Comparison of ENCODE assay signal across 11 cellular contexts in the genomic region with DNA sequence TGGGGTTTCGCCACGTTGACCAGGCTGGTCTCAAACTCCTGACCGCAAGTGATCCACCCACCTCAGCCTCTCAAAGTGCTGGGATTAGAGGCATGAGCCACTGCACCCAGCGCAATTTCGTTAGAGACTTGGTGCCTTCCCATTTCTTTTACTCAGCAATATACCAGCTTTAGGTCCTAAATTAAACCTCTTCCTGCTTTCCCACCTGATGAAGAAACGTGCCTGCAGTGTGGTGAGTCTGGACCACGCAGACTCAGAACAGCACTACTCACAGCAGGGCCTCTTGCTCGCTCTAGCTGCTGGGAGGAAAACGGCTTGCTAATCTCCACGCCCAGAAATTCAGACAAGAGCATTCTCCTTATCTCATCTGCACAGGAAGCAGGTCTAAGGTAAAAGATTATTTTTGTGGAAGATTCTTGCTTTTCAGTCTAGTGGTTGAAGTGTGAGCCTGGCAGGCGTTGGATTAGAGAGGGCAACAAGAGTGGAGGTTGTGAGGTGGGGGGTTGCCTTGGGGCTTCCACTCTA. TPM values are rescaled to one million over a fixed set of nuclear protein-coding genes. Genes with fewer than 3 reads are reported as not detected.
DNase-seq lines count a peak whose midpoint lies in the region; ATAC-seq and TF ChIP-seq lines count a peak whose summit lies in the region.
"Had no signal": no experiment of that assay in that cellular context is flagged by ENCODE, and none has a peak within 500 bp of the region (broad histone marks: within the 10 kb centered on the region; RNA-seq: fewer than 3 reads in every experiment).

Gene S100Z (plus strand): TSS at position 248 of the 525 bp plus-strand sequence. CDS start 25,346 bp downstream, outside the sequence.

- H3K36me3 ChIP-seq in KOPT-K1 (ENCODE audit: insufficient read depth, low read length) (no peaks in the 10 kb centered on the region), prostate gland (no peaks in the 10 kb centered on the region), tibial artery (no peaks in the 10 kb centered on the region)
- H3K36me3 ChIP-seq: heart right ventricle had no signal

- no peaks in the 10 kb centered on the region for H3K36me3 Mint-ChIP-seq in effector memory CD8-positive, alpha-beta T cell (ENCODE audit: insufficient read depth)

- TF ChIP-seq CTCF in prostate gland (IDR thresholded peaks at IDR 0.05) (no peak), tibial artery (IDR thresholded peaks at IDR 0.05) (no peak)

- H3K4me3 ChIP-seq in prostate gland: no peak within 1 kb of the TSS
- H3K4me3 ChIP-seq in tibial artery: no peak within 1 kb of the TSS

- H3K27me3 ChIP-seq in prostate gland (replicated peaks; ENCODE audit: insufficient read depth) (no peaks in the 10 kb centered on the region), tibial artery (no peaks in the 10 kb centered on the region)

- H3K9me3 ChIP-seq in KOPT-K1 (ENCODE audit: insufficient read depth, low read length, poor library complexity, severe bottlenecking) (peaks cover 10% of the 10 kb centered on the region), prostate gland (no peaks in the 10 kb centered on the region), tibial artery (no peaks in the 10 kb centered on the region)
- H3K9me3 ChIP-seq: heart right ventricle had no signal

- peak within 1 kb of the TSS; percentile 99 for H3K27ac ChIP-seq in KOPT-K1 (ENCODE audit: low read depth, low read length, poor library complexity, severe bottlenecking)
- no peak within 1 kb of the TSS for H3K27ac ChIP-seq in prostate gland
- H3K27ac ChIP-seq in tibial artery: no peak within 1 kb of the TSS

- 70% methylated on average over 11 of the region's 11 CpGs for WGBS in prostate gland

- ATAC-seq in effector memory CD8-positive, alpha-beta T cell (replicated peaks): peak; percentile 19
- no peak for ATAC-seq in HG03095 (IDR thresholded peaks at IDR 0.05; ENCODE audit: unreplicated experiment)
- ATAC-seq: Panc1 had no signal

- no peak for TF ChIP-seq POLR2A in prostate gland (IDR thresholded peaks at IDR 0.05)

- no peaks in the 10 kb centered on the region for H3K27me3 Mint-ChIP-seq in effector memory CD8-positive, alpha-beta T cell

- intact Hi-C loops in prostate gland (cut with DNase I): no loop called here
- intact Hi-C loops in tibial artery (cut with DNase I; ENCODE audit: low total_unique reads): no loop called here

- H3K4me1 ChIP-seq in prostate gland (replicated peaks) (no peaks in the 10 kb centered on the region), tibial artery (no peaks in the 10 kb centered on the region)

- no peak within 1 kb of the TSS for H3K4me3 Mint-ChIP-seq in effector memory CD8-positive, alpha-beta T cell

- H3K4me1 Mint-ChIP-seq in effector memory CD8-positive, alpha-beta T cell (ENCODE audit: low read depth in 2 of 2): peaks cover 7 to 8% of the 10 kb centered on the region in 2 donors

- peak; percentile 17 to 18 for DNase-seq in activated CD4-positive, alpha-beta T cell treated with anti-CD3 and anti-CD28 coated beads for 4 hours
- DNase-seq in effector memory CD8-positive, alpha-beta T cell: no peak
- peak; percentile 45 for DNase-seq in stimulated activated CD4-positive, alpha-beta T cell treated with anti-CD3 and anti-CD28 coated beads, Interleukin-4, amount 100 ng/mL, for 24 hours
- no peak for DNase-seq in prostate gland (ENCODE audit: low spot score)
- no peak for DNase-seq in tibial artery
- DNase-seq in effector CD8-positive, alpha-beta T cell (lab: John Stamatoyannopoulos, UW): no peak
- DNase-seq: amygdala, heart right ventricle had no signal

- no peaks in the 10 kb centered on the region for H3K9me3 Mint-ChIP-seq in effector memory CD8-positive, alpha-beta T cell

- H3K27ac Mint-ChIP-seq in effector memory CD8-positive, alpha-beta T cell: peak within 1 kb of the TSS; percentile 32 to 59

RNA-seq across cellular contexts. Expression of gene S100Z, which starts in this region (rescaled TPM):
- total RNA-seq in prostate gland: 1 to 10 TPM in 1 of 2 donors, not detected in 1; 1.7 TPM

Comparison
In these comparisons a context has a peak if more than half of its experiments do, and no peak if none do; other contexts are left out.
1. DNase-seq: peak in activated CD4-positive, alpha-beta T cell treated with anti-CD3 and anti-CD28 coated beads for 4 hours (2 of 2) and stimulated activated CD4-positive, alpha-beta T cell treated with anti-CD3 and anti-CD28 coated beads, Interleukin-4, amount 100 ng/mL, for 24 hours (single experiment); none in effector memory CD8-positive, alpha-beta T cell (0 of 3), prostate gland (single experiment), tibial artery (0 of 2) and effector CD8-positive, alpha-beta T cell (single experiment).